ENCODE assay signal across 20 cellular contexts in genomic region chr15:69849232-69849610, GRCh38.
"Had no signal": no experiment of that assay in that cellular context is flagged by ENCODE, and none has a peak within 500 bp of the region (broad histone marks: within the 10 kb centered on the region; RNA-seq: fewer than 3 reads in every experiment).

No MANE protein-coding gene starts in this region.

- ATAC-seq: Right ventricle myocardium inferior, SK-N-SH treated with all-trans-retinoic acid at 6 μM for 48 hours had no signal

- DNase-seq: Karpas-422, KG1, MG63, NCI-H1092 treated with DMSO at 0.1 percent for 48 hours, NCI-H1436, NCI-H187, NCI-H2029, NCI-H2081 treated with DMSO at 0.1 percent for 48 hours, NCI-H2171, NCI-H446, NCI-H510A, NCI-H524 treated with DMSO at 0.1 percent for 48 hours, NCI-H774, OCI-M1, Peyer's patch, SHP77 treated with DMSO at 0.1 percent for 48 hours, SJCRH30 had no signal

- H3K4me3 ChIP-seq: MG63, PC-9, Peyer's patch, SJCRH30 had no signal
